1 cellular context compared by ENCODE assay signal in the genomic region with DNA sequence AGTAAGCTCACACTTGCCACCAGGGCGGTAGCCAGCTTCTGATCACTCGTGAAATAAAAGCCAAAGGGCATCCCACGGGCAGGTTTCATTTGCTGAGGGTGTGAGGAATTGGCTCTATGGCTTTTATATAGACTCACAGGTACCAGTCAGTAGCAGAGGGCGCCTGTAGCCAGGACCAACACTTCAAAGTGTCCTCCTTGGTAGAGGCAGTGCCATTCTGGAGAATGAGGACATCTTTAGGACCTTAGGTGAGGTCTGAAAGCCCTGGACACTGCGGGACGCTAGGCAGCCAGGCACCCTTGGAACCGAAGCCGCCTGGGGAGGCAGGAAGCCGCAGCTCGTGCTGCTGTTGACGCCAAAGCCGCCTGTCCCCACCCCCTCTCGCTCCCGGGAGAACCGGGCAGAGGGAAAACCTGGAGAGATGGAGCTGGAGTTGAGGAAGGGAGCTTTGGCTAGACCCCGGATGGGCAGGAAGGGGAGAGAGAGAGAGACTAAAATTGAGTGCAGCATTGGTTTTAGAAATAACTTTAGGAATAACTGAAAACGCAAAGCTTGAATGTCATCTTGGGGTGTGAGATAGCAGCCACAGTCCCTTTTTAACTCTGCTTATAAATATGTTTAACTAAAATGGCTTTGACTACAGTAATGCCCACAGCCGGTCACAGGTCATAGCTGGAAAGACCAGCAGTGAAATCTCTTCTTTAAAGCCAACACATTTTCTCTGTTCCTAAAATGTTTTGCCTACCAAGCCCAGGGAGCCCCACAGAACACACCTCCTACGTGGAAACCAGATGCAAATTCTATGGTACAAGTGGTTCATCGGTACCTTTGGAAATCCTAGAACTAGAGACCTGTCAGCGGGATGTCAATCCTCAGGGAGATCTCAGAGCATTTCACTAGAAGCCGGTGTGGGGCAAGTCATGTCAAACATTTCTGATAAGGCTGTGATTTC.
A peak's percentile ranks its signal among the peaks of the same experiment; 100 is the strongest.
TF ChIP-seq lines count a peak whose summit lies in the region.

No MANE protein-coding gene starts in this region.

TF ChIP-seq in A549, 52 proteins besides CTCF, POLR2A, EP300 and RAD21 (continued from another document):
- TF ChIP-seq ELK1 (IDR thresholded peaks at IDR 0.05; ENCODE audit: low read depth, low read length) = no peak
- no peak for TF ChIP-seq KDM1A (IDR thresholded peaks at IDR 0.05; ENCODE audit: low read depth)
- no peak for TF ChIP-seq USF2 (IDR thresholded peaks at IDR 0.05)
- TF ChIP-seq HMGXB4 (CRISPR knock-in tag; IDR thresholded peaks at IDR 0.05; ENCODE audit: borderline replicate concordance) = no peak
- TF ChIP-seq E2F6 (IDR thresholded peaks at IDR 0.05; ENCODE audit: borderline replicate concordance, low read depth) = peak; percentile 96
- no peak for TF ChIP-seq POLR2AphosphoS2 (conservative IDR thresholded peaks at IDR 0.05; ENCODE audit: low read length)
- TF ChIP-seq ZFP36 (IDR thresholded peaks at IDR 0.05; ENCODE audit: borderline replicate concordance, partially characterized antibody) = no peak
- TF ChIP-seq NR3C1 (IDR thresholded peaks at IDR 0.05) = no peak
- TF ChIP-seq MYC (IDR thresholded peaks at IDR 0.05; ENCODE audit: borderline replicate concordance, low read length) = peak; percentile 42; the same call in 1 of the 2 replicates
